19 cellular contexts compared by ENCODE assay signal in genomic region chr15:39942101-39942752, GRCh38. TPM values are rescaled to one million over a fixed set of nuclear protein-coding genes. Genes with fewer than 3 reads are reported as not detected.
DNase-seq lines count a peak whose midpoint lies in the region; ATAC-seq and TF ChIP-seq lines count a peak whose summit lies in the region.
"Had no signal": no experiment of that assay in that cellular context is flagged by ENCODE, and none has a peak within 500 bp of the region (broad histone marks: within the 10 kb centered on the region; RNA-seq: fewer than 3 reads in every experiment).

No MANE protein-coding gene starts in this region.

- TF ChIP-seq POLR2A in heart left ventricle (IDR thresholded peaks at IDR 0.05) = no peak

- ATAC-seq in GM19455 (IDR thresholded peaks at IDR 0.05; ENCODE audit: unreplicated experiment) = no peak
- ATAC-seq in heart left ventricle = no peak

- H3K4me2 ChIP-seq in mesenchymal stem cell (ENCODE audit: low read length, poor library complexity, severe bottlenecking) = no peak overlapping the region
- H3K4me2 ChIP-seq: BLaER1 treated with 17β-estradiol and CSF1 and Interleukin-3, amounts not matched to agents 10 nM and 100 nM had no signal

- no peak overlapping the region for H2BK5ac ChIP-seq in mesenchymal stem cell (ENCODE audit: low read depth, low read length, poor library complexity, severe bottlenecking)

- WGBS in mesenchymal stem cell = 78% methylated on average over 2 of the region's 3 CpGs
- WGBS in heart left ventricle, 4 donors = 89 to 93% (median 90%) methylated on average over 3 of the region's 3 CpGs

- CTCF ChIA-PET in GM10248 (lab: Yijun Ruan, JAX) = interaction anchor here (1.3 kb wide), 1 partner anchor 19 kb away, joined by 3 read pairs; no protein-coding TSS in a partner anchor

- peak overlapping the region; percentile 73 for H2AK5ac ChIP-seq in mesenchymal stem cell (ENCODE audit: low read length, severe bottlenecking)

- no peak overlapping the region for H2BK15ac ChIP-seq in mesenchymal stem cell (ENCODE audit: low read depth, poor library complexity, severe bottlenecking)

- POLR2A ChIA-PET in GM10248 (lab: Yijun Ruan, JAX) = interaction anchor here (1.0 kb wide), 1 partner anchor 8 kb away, joined by 4 read pairs; the partner anchor contains the start of gene EIF2AK4

- H3K36me3 Mint-ChIP-seq in HFFc6 (ENCODE audit: low read depth) = peaks cover 70% of the 10 kb centered on the region

- H3K18ac ChIP-seq in mesenchymal stem cell (ENCODE audit: low read depth in 1 of 2, low read length in 2 of 2) = no peak overlapping the region

- H3K4me3 ChIP-seq in AG10803 (ENCODE audit: low read length) (no peak overlapping the region), cardiac fibroblast (replicated peaks in 1 of 2; ENCODE audit: low read depth in 2 of 2, low read length in 2 of 2) (no peak overlapping the region), mesenchymal stem cell (ENCODE audit: insufficient read depth in 1 of 2, low read depth in 1 of 2, low read length in 2 of 2) (no peak overlapping the region), heart left ventricle (no peak overlapping the region)
- H3K4me3 ChIP-seq: BLaER1 treated with 17β-estradiol and CSF1 and Interleukin-3, amounts not matched to agents 10 nM and 100 nM; cardiac muscle cell; SJSA1 had no signal

- no peak overlapping the region for H3K9ac ChIP-seq in mesenchymal stem cell (ENCODE audit: low read length)
- H3K9ac ChIP-seq: BLaER1 treated with 17β-estradiol and CSF1 and Interleukin-3, amounts not matched to agents 10 nM and 100 nM had no signal

- no peak overlapping the region for H4K91ac ChIP-seq in mesenchymal stem cell (ENCODE audit: low read length)

- no peaks in the 10 kb centered on the region for H3K27me3 Mint-ChIP-seq in HFFc6 (ENCODE audit: insufficient read depth)

- H3K9me3 Mint-ChIP-seq in HFFc6 = peaks cover 13% of the 10 kb centered on the region; the same call in 1 of the 2 replicates
- H3K9me3 Mint-ChIP-seq: activated naive CD4-positive, alpha-beta T cell treated with anti-CD3 and anti-CD28 coated beads for 36 hours; immature natural killer cell had no signal

- H3K4me3 Mint-ChIP-seq in HFFc6 = peak overlapping the region; percentile 69
- H3K4me3 Mint-ChIP-seq: activated naive CD4-positive, alpha-beta T cell treated with anti-CD3 and anti-CD28 coated beads for 36 hours; endodermal cell; immature natural killer cell had no signal

- intact Hi-C loops in heart left ventricle (cut with DNase I) = loop anchor here in 1 of 10 donors (10.0 kb wide), 1 partner anchor 53 kb away; no protein-coding TSS in a partner anchor

- no peak overlapping the region for H2BK12ac ChIP-seq in mesenchymal stem cell (ENCODE audit: low read length in 2 of 2)

- peaks cover 22% of the 10 kb centered on the region for H3K79me1 ChIP-seq in mesenchymal stem cell (replicated peaks; ENCODE audit: low read length, poor library complexity, severe bottlenecking)

- DNase-seq in AG10803 (ENCODE audit: low read depth) = peak; percentile 60
- peak; percentile 76 for DNase-seq in HFFc6
- peak; percentile 53 to 65 for DNase-seq in cardiac fibroblast (ENCODE audit: low read depth in 2 of 2)
- no peak for DNase-seq in mesenchymal stem cell
- DNase-seq in GM10248 (ENCODE audit: extremely low spot score) = no peak
- no peak for DNase-seq in heart left ventricle
- no peak for DNase-seq in NCI-H146 treated with DMSO at 0.1 percent for 48 hours (lab: John Stamatoyannopoulos, UW; ENCODE audit: unreplicated experiment)
- DNase-seq: activated CD4-positive, alpha-beta T cell treated with anti-CD3 and anti-CD28 coated beads for 48 hours; activated naive CD4-positive, alpha-beta T cell treated with anti-CD3 and anti-CD28 coated beads for 36 hours; endodermal cell; immature natural killer cell; NCI-H69; OCI-M1; retina; stimulated activated CD4-positive, alpha-beta T cell treated with anti-CD3 and anti-CD28 coated beads, Interleukin-1b, Interleukin-23, amount 100 ng/mL, for 48 hours had no signal

- peak overlapping the region; percentile 89 for H3K27ac Mint-ChIP-seq in HFFc6
- H3K27ac Mint-ChIP-seq: activated naive CD4-positive, alpha-beta T cell treated with anti-CD3 and anti-CD28 coated beads for 36 hours; endodermal cell; immature natural killer cell had no signal

- TF ChIP-seq CTCF in AG10803 (conservative IDR thresholded peaks at IDR 0.05; ENCODE audit: low read length) = no peak
- TF ChIP-seq CTCF in HFFc6 (IDR thresholded peaks at IDR 0.05) = no peak
- TF ChIP-seq CTCF in cardiac fibroblast (IDR thresholded peaks at IDR 0.05; ENCODE audit: low read depth, low read length) = no peak
- TF ChIP-seq CTCF in GM10248 (IDR thresholded peaks at IDR 0.05; ENCODE audit: control extremely low read depth, extremely low read depth, low read depth, missing control alignments) = no peak
- TF ChIP-seq CTCF in heart left ventricle (IDR thresholded peaks at IDR 0.05) = no peak

- H3K27me3 ChIP-seq in mesenchymal stem cell (ENCODE audit: control insufficient read depth in 1 of 2, insufficient read depth in 1 of 2, low read length in 2 of 2) (no peaks in the 10 kb centered on the region), heart left ventricle (no peaks in the 10 kb centered on the region)
- H3K27me3 ChIP-seq: BLaER1 treated with 17β-estradiol and CSF1 and Interleukin-3, amounts not matched to agents 10 nM and 100 nM; cardiac muscle cell; SJSA1 had no signal

- peaks cover 6% of the 10 kb centered on the region for H3K9me3 ChIP-seq in mesenchymal stem cell (ENCODE audit: control insufficient read depth, low read length)
- H3K9me3 ChIP-seq in heart left ventricle = no peaks in the 10 kb centered on the region
- H3K9me3 ChIP-seq: SJSA1 had no signal

- peaks cover 13 to 73% of the 10 kb centered on the region in 2 experiments for H3K36me3 ChIP-seq in mesenchymal stem cell (ENCODE audit: control insufficient read depth in 1 of 2, insufficient read depth in 2 of 2, low read depth in 1 of 2, low read length in 2 of 2)
- H3K36me3 ChIP-seq in heart left ventricle = peaks cover 0 to 86% (median 72%) of the 10 kb centered on the region in 9 donors

- no peak overlapping the region for H3K4ac ChIP-seq in mesenchymal stem cell (ENCODE audit: low read depth in 1 of 2, low read length in 2 of 2)

- no peak overlapping the region for H2AFZ ChIP-seq in mesenchymal stem cell (ENCODE audit: low read depth, low read length)

- H3K14ac ChIP-seq in mesenchymal stem cell (ENCODE audit: low read length in 2 of 2) = no peak overlapping the region

- H3K27ac ChIP-seq in mesenchymal stem cell (ENCODE audit: low read length, poor library complexity, severe bottlenecking) (peak overlapping the region; percentile 63), heart left ventricle (no peak overlapping the region)
- H3K27ac ChIP-seq: BLaER1 treated with 17β-estradiol and CSF1 and Interleukin-3, amounts not matched to agents 10 nM and 100 nM; cardiac muscle cell; SJSA1 had no signal

- H2BK120ac ChIP-seq in mesenchymal stem cell (ENCODE audit: low read depth, low read length) = no peak overlapping the region

- no peak overlapping the region for H4K8ac ChIP-seq in mesenchymal stem cell (ENCODE audit: low read length)

- peaks cover 91% of the 10 kb centered on the region for H3K4me1 Mint-ChIP-seq in HFFc6 (ENCODE audit: low read depth)
- H3K4me1 Mint-ChIP-seq: endodermal cell, immature natural killer cell had no signal

- H3K4me1 ChIP-seq in mesenchymal stem cell (ENCODE audit: control insufficient read depth, insufficient read depth, low read depth, low read length) = peaks cover 8% of the 10 kb centered on the region
- peaks cover 0 to 25% (median 13%) of the 10 kb centered on the region in 12 donors for H3K4me1 ChIP-seq in heart left ventricle

- H3K23ac ChIP-seq in mesenchymal stem cell (ENCODE audit: low read length in 2 of 2) = no peak overlapping the region

RNA-seq across cellular contexts. Expression of gene EIF2AK4, which starts 8.3 kb away (rescaled TPM):
- total RNA-seq in HFFc6 (2021; fragmentation: NEBNext Ultra II Directional; extraction: Animal tissue kit (Norgen Biotek cat#: 25700)) = 10 to 100 TPM; 85.6 to 94.3 (median 90.1) TPM
- polyA plus RNA-seq in mesenchymal stem cell (2013, experiment 1 of 2) = 81.9 TPM
- polyA plus RNA-seq in mesenchymal stem cell (2013, experiment 2 of 2) = 82.4 TPM
- total RNA-seq in heart left ventricle = 10 to 100 TPM; 16.9 to 44.8 (median 23.0) TPM
- polyA plus RNA-seq in heart left ventricle = 10 to 100 TPM; 19.8 to 40.7 TPM

RNA-seq across cellular contexts. Expression of gene GPR176, which starts 22.2 kb away (rescaled TPM):
- total RNA-seq in HFFc6 (2021; fragmentation: NEBNext Ultra II Directional; extraction: Animal tissue kit (Norgen Biotek cat#: 25700)) = 100 to 1,000 TPM; 151 to 193 (median 169) TPM
- 13.3 TPM for polyA plus RNA-seq in mesenchymal stem cell (2013, experiment 1 of 2)
- polyA plus RNA-seq in mesenchymal stem cell (2013, experiment 2 of 2) = 13.8 TPM
- 1 to 10 TPM; 1.2 to 4.3 (median 2.1) TPM for total RNA-seq in heart left ventricle
- polyA plus RNA-seq in heart left ventricle = 1 to 10 TPM; 1.1 to 2.6 TPM

Comparison
In these comparisons a context has a peak if more than half of its experiments do, and no peak if none do; other contexts are left out.
1. DNase-seq: peak in AG10803 (single experiment), HFFc6 (single experiment) and cardiac fibroblast (2 of 2); none in mesenchymal stem cell (single experiment), GM10248 (single experiment), heart left ventricle (0 of 5) and NCI-H146 treated with DMSO at 0.1 percent for 48 hours (single experiment).
2. RNA of gene GPR176, which starts 22.2 kb away (total RNA-seq): 151 to 193 TPM in HFFc6; 1.2 to 4.3 TPM in heart left ventricle; every median in the first group is over 10 times any median in the second.